ENCODE assay signal across 19 cellular contexts in genomic region chr2:204010611-204011560, GRCh38.
DNase-seq lines count a peak whose midpoint lies in the region; ATAC-seq and TF ChIP-seq lines count a peak whose summit lies in the region.
"Had no signal": no experiment of that assay in that cellular context is flagged by ENCODE, and none has a peak within 500 bp of the region (broad histone marks: within the 10 kb centered on the region; RNA-seq: fewer than 3 reads in every experiment).

No MANE protein-coding gene starts in this region.

- peaks cover 8 to 63% (median 34%) of the 10 kb centered on the region in 7 donors for H3K4me1 Mint-ChIP-seq in naive thymus-derived CD4-positive, alpha-beta T cell
- H3K4me1 Mint-ChIP-seq: activated B cell treated with CpG ODN at 0.5 μM for 24 hours had no signal

- TF ChIP-seq CTCF in RWPE1 (conservative IDR thresholded peaks at IDR 0.05; ENCODE audit: low read depth) = no peak

- H3K36me3 ChIP-seq in naive thymus-derived CD4-positive, alpha-beta T cell (ENCODE audit: control insufficient read depth in 2 of 3, insufficient read depth in 3 of 3, low read length in 3 of 3) = no peaks in the 10 kb centered on the region
- H3K36me3 ChIP-seq: right lobe of liver had no signal

- H3K9me3 Mint-ChIP-seq in naive thymus-derived CD4-positive, alpha-beta T cell = peaks cover 0 to 23% (median 1%) of the 10 kb centered on the region in 11 donors
- H3K9me3 Mint-ChIP-seq: activated B cell treated with CpG ODN at 0.5 μM for 24 hours had no signal

- no peaks in the 10 kb centered on the region for H3K9me3 ChIP-seq in naive thymus-derived CD4-positive, alpha-beta T cell (ENCODE audit: control insufficient read depth in 2 of 3, low read length in 3 of 3)
- H3K9me3 ChIP-seq: right lobe of liver had no signal

- POLR2A ChIA-PET in RWPE1 (lab: Yijun Ruan, JAX; ENCODE audit: low non-redundant PET) = no interaction called here
- POLR2A ChIA-PET in naive thymus-derived CD4-positive, alpha-beta T cell (lab: Charles Lee) = no interaction called here

- no peaks in the 10 kb centered on the region for H3K27me3 ChIP-seq in naive thymus-derived CD4-positive, alpha-beta T cell (ENCODE audit: control insufficient read depth in 2 of 2, insufficient read depth in 2 of 2, low read length in 2 of 2)
- H3K27me3 ChIP-seq: right lobe of liver had no signal

- H3K4me3 ChIP-seq in naive thymus-derived CD4-positive, alpha-beta T cell (ENCODE audit: low read length) = no peak overlapping the region
- H3K4me3 ChIP-seq: right lobe of liver had no signal

- ATAC-seq in GM19397 (IDR thresholded peaks at IDR 0.05; ENCODE audit: unreplicated experiment) = peak; percentile 47
- ATAC-seq in naive thymus-derived CD4-positive, alpha-beta T cell = no peak
- ATAC-seq: CD8-positive, alpha-beta T cell; left ventricle myocardium superior; naive thymus-derived CD8-positive, alpha-beta T cell; right lobe of liver had no signal

- H3K27ac ChIP-seq in RWPE1 = no peak overlapping the region
- H3K27ac ChIP-seq in naive thymus-derived CD4-positive, alpha-beta T cell (ENCODE audit: low read depth, low read length) = no peak overlapping the region
- H3K27ac ChIP-seq: right lobe of liver had no signal

- H3K27me3 Mint-ChIP-seq in naive thymus-derived CD4-positive, alpha-beta T cell = no peaks in the 10 kb centered on the region
- H3K27me3 Mint-ChIP-seq: activated B cell treated with CpG ODN at 0.5 μM for 24 hours; naive thymus-derived CD8-positive, alpha-beta T cell had no signal

- DNase-seq in DMS153 (lab: John Stamatoyannopoulos, UW) (peak; percentile 15), DMS153 treated with DMSO at 0.1 percent for 48 hours (lab: John Stamatoyannopoulos, UW; ENCODE audit: unreplicated experiment) (no peak), RWPE1 (ENCODE audit: low spot score) (peak; percentile 4), lung microvascular endothelial cell (ENCODE audit: low read depth in 2 of 2) (peak; percentile 14 to 23), GOT3 (lab: John Stamatoyannopoulos, UW) (no peak)
- DNase-seq in stimulated activated CD4-positive, alpha-beta T cell treated with anti-CD3 and anti-CD28 coated beads, Interleukin-12 subunit alpha, Interleukin-12 subunit beta, amount 100 ng/mL, for 4 hours = no peak
- DNase-seq in naive thymus-derived CD4-positive, alpha-beta T cell = no peak
- DNase-seq: 8988T; activated B cell treated with CpG ODN at 0.5 μM for 24 hours; activated T-cell treated with anti-CD3 and anti-CD28 coated beads, Interleukin-2, amount 50 U/mL, for 1 hour; CD8-positive, alpha-beta T cell; GF-D8; left ventricle myocardium superior; naive thymus-derived CD8-positive, alpha-beta T cell; NCI-H345; right lobe of liver; stimulated activated naive CD4-positive, alpha-beta T cell treated with Interleukin-2 at 50 U/mL for 16 hours; SW 1271 had no signal

- no peak overlapping the region for H3K4me3 Mint-ChIP-seq in naive thymus-derived CD4-positive, alpha-beta T cell
- H3K4me3 Mint-ChIP-seq: activated B cell treated with CpG ODN at 0.5 μM for 24 hours; CD8-positive, alpha-beta T cell; naive thymus-derived CD8-positive, alpha-beta T cell had no signal

- H3K27ac Mint-ChIP-seq in naive thymus-derived CD4-positive, alpha-beta T cell = peak overlapping the region in 1 of 9 donors; percentile 47
- H3K27ac Mint-ChIP-seq: activated B cell treated with CpG ODN at 0.5 μM for 24 hours; CD8-positive, alpha-beta T cell had no signal

- H3K4me1 ChIP-seq in naive thymus-derived CD4-positive, alpha-beta T cell (ENCODE audit: control insufficient read depth in 2 of 2, insufficient read depth in 2 of 2, low read length in 2 of 2) = peaks cover 5 to 6% of the 10 kb centered on the region in 2 donors
- H3K4me1 ChIP-seq: right lobe of liver had no signal

- H3K36me3 Mint-ChIP-seq in naive thymus-derived CD4-positive, alpha-beta T cell = peaks cover 0 to 30% (median 5%) of the 10 kb centered on the region in 5 donors
- H3K36me3 Mint-ChIP-seq: CD8-positive, alpha-beta T cell had no signal

- CTCF ChIA-PET in RWPE1 (lab: Yijun Ruan, JAX) = interaction anchor here (0.6 kb wide), 1 partner anchor 23 kb away, joined by 4 read pairs; no protein-coding TSS in a partner anchor
- CTCF ChIA-PET in naive thymus-derived CD4-positive, alpha-beta T cell (lab: Charles Lee) = no interaction called here

- intact Hi-C loops in naive thymus-derived CD4-positive, alpha-beta T cell (cut with micrococcal nuclease) = no loop called here

Comparison
In these comparisons a context has a peak if more than half of its experiments do, and no peak if none do; other contexts are left out.
1. DNase-seq: peak in DMS153 (single experiment), RWPE1 (single experiment) and lung microvascular endothelial cell (2 of 2); none in DMS153 treated with DMSO at 0.1 percent for 48 hours (single experiment), stimulated activated CD4-positive, alpha-beta T cell treated with anti-CD3 and anti-CD28 coated beads, Interleukin-12 subunit alpha, Interleukin-12 subunit beta, amount 100 ng/mL, for 4 hours (single experiment), GOT3 (single experiment) and naive thymus-derived CD4-positive, alpha-beta T cell (0 of 9).